In genomic region chr19:28638445-28638844, GRCh38 we compare ENCODE assay signal across 8 cellular contexts.
"Had no signal": no experiment of that assay in that cellular context is flagged by ENCODE, and none has a peak within 500 bp of the region (broad histone marks: within the 10 kb centered on the region; RNA-seq: fewer than 3 reads in every experiment).

No MANE protein-coding gene starts in this region.

- ATAC-seq: GM12878 had no signal

- DNase-seq: GDM1, GF-D8 had no signal

- FAIRE-seq: G401.6, GM12878, GM12891, GM12892, GM18507, GM19239 had no signal

- H3K4me3 ChIP-seq: GM12878 had no signal
